ENCODE assay signal across 8 cellular contexts in the genomic region with DNA sequence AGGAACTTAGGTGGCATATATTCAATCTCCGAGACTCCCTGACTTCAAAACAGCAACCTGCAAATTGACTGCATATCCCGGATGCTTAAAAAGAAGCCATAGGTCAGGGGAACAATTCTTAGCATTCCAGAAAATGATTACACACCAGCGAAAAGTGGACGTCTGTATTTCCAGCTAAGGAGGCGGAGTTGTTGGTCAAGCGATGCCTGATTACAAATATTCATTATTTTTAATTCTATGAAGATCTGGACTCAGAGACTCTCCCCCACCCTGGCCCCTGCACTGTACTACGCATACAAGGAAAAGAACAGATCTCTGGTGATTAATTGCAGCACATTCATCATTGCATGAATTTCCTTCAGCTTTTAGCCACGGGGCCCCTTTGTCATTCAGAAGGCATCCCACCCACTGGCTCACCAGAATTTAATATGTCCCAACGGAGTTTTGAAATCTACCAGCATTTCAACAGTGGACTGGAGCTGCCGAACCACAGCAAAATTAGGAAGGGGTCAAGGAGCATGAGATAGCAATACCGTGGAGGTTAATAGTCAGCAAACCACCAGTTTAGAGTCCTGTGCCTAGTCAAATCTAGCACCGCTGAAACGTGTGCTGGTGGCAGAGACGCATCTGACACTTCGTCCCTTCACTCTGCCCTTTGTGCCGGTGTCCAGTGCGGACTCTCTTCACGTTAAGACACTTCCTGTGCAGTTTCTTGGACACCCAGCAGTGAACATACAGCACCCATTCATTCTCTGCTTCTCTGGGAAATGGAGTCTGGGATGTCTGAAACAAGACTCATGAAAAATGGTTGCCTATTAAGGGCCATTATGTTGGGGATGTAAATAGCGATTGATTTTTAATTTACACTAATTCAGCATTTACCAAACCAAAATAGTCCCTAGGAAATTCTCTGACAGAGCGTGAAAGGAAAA. TPM values are rescaled to one million over a fixed set of nuclear protein-coding genes. Genes with fewer than 3 reads are reported as not detected.
A peak's percentile ranks its signal among the peaks of the same experiment; 100 is the strongest.
DNase-seq lines count a peak whose midpoint lies in the region; FAIRE-seq and TF ChIP-seq lines count a peak whose summit lies in the region.
"Not testable (repeated sequence)": the region's sequence is repeated elsewhere in the genome, so short reads cannot be mapped to it uniquely, and the experiment has no call there.

No MANE protein-coding gene starts in this region.

- not testable (repeated sequence) for H3K79me1 ChIP-seq in mesenchymal stem cell (replicated peaks; ENCODE audit: low read length, poor library complexity, severe bottlenecking)

- not testable (repeated sequence) for H3K9me1 ChIP-seq in endothelial cell of umbilical vein (replicated peaks; ENCODE audit: control insufficient read depth, extremely low read depth, insufficient read depth, low read length)

- H3K79me2 ChIP-seq in endothelial cell of umbilical vein (ENCODE audit: control insufficient read depth, insufficient read depth, low read length): not testable (repeated sequence)

- POLR2A ChIA-PET in endothelial cell of umbilical vein (lab: Charles Lee): not testable (repeated sequence)

- CTCF ChIA-PET in endothelial cell of umbilical vein (lab: Charles Lee): interaction anchor here (1.6 kb wide), 1 partner anchor 53 kb away, joined by 6 read pairs; no protein-coding TSS in a partner anchor

- H2AK5ac ChIP-seq in mesenchymal stem cell (ENCODE audit: low read length, severe bottlenecking): not testable (repeated sequence)

- not testable (repeated sequence) for H2AFZ ChIP-seq in endothelial cell of umbilical vein (ENCODE audit: low read depth, low read length); mesenchymal stem cell (ENCODE audit: low read depth, low read length)

- TF ChIP-seq CTCF in astrocyte of the cerebellum (IDR thresholded peaks at IDR 0.05; ENCODE audit: low read depth, low read length, missing control alignments); endothelial cell of umbilical vein (IDR thresholded peaks at IDR 0.05; ENCODE audit: extremely low read depth in 1 of 2, insufficient read depth in 1 of 2, low read depth in 1 of 2, low read length in 2 of 2); cardiac muscle cell (IDR thresholded peaks at IDR 0.05; ENCODE audit: low read depth, low read length): not testable (repeated sequence)

- H2BK15ac ChIP-seq in mesenchymal stem cell (ENCODE audit: low read depth, poor library complexity, severe bottlenecking): not testable (repeated sequence)

- TF ChIP-seq RAD21 in Ishikawa (IDR thresholded peaks at IDR 0.05; ENCODE audit: low read depth): not testable (repeated sequence)

- not testable (repeated sequence) for H3K36me3 ChIP-seq in endothelial cell of umbilical vein (ENCODE audit: control insufficient read depth in 2 of 2, extremely low read depth in 1 of 2, insufficient read depth in 2 of 2, low read length in 2 of 2); cardiac muscle cell; rectal smooth muscle tissue (ENCODE audit: control insufficient read depth, insufficient read depth, low read length)
- H3K36me3 ChIP-seq in mesenchymal stem cell (ENCODE audit: control insufficient read depth in 1 of 2, insufficient read depth in 2 of 2, low read depth in 1 of 2, low read length in 2 of 2): peaks cover 0 to 19% of the 10 kb centered on the region in 2 experiments

- DNase-seq in EH (ENCODE audit: low read depth) (peak; percentile 58), astrocyte of the cerebellum (ENCODE audit: low read depth) (peak; percentile 31), cardiac muscle cell (ENCODE audit: low read depth in 1 of 2, low spot score in 1 of 2) (peak in 1 of 2 donors; percentile 71), mesenchymal stem cell (peak; percentile 46)
- not testable (repeated sequence) for DNase-seq in endothelial cell of umbilical vein (ENCODE audit: low read depth, low spot score); urothelium cell line (ENCODE audit: low spot score)

- H3K14ac ChIP-seq in mesenchymal stem cell (ENCODE audit: low read length in 2 of 2): not testable (repeated sequence)

- BruUV-seq in endothelial cell of umbilical vein (replicated peaks; lab: Mats Ljungman, UMichigan): not testable (repeated sequence)

- not testable (repeated sequence) for H3K18ac ChIP-seq in mesenchymal stem cell (ENCODE audit: low read depth in 1 of 2, low read length in 2 of 2)

- peak; percentile 83 for FAIRE-seq in endothelial cell of umbilical vein (lab: Jason Lieb, UNC)
- peak; percentile 73 for FAIRE-seq in urothelium cell line (lab: Jason Lieb, UNC)

- H3K4me3 ChIP-seq in astrocyte of the cerebellum (ENCODE audit: low read depth, low read length); endothelial cell of umbilical vein (replicated peaks in 1 of 3; ENCODE audit: insufficient read depth in 1 of 3, low read depth in 1 of 3, low read length in 3 of 3); cardiac muscle cell; mesenchymal stem cell (ENCODE audit: insufficient read depth in 1 of 2, low read depth in 1 of 2, low read length in 2 of 2); rectal smooth muscle tissue (ENCODE audit: low read length): not testable (repeated sequence)

- not testable (repeated sequence) for H4K8ac ChIP-seq in mesenchymal stem cell (ENCODE audit: low read length)

- not testable (repeated sequence) for H3K23ac ChIP-seq in mesenchymal stem cell (ENCODE audit: low read length in 2 of 2)

- H3K27me3 ChIP-seq in endothelial cell of umbilical vein (ENCODE audit: control insufficient read depth in 2 of 2, insufficient read depth in 2 of 2, low read length in 2 of 2); cardiac muscle cell; mesenchymal stem cell (ENCODE audit: control insufficient read depth in 1 of 2, insufficient read depth in 1 of 2, low read length in 2 of 2); rectal smooth muscle tissue (ENCODE audit: control insufficient read depth, insufficient read depth, low read length): not testable (repeated sequence)

- dilution Hi-C loops in endothelial cell of umbilical vein (cut with MboI; ENCODE audit: extremely low pct_ligation_motif_present, low sequenced_read_pairs): not testable (repeated sequence)

- not testable (repeated sequence) for H2BK120ac ChIP-seq in mesenchymal stem cell (ENCODE audit: low read depth, low read length)

- TF ChIP-seq POLR2A in endothelial cell of umbilical vein (IDR thresholded peaks at IDR 0.05; ENCODE audit: low read depth, low read length): not testable (repeated sequence)

- H3K9ac ChIP-seq in endothelial cell of umbilical vein (replicated peaks; ENCODE audit: extremely low read depth, insufficient read depth, low read length); rectal smooth muscle tissue (ENCODE audit: low read length): not testable (repeated sequence)
- H3K9ac ChIP-seq in mesenchymal stem cell (ENCODE audit: low read length): peak overlapping the region; percentile 41

- H2BK12ac ChIP-seq in mesenchymal stem cell (ENCODE audit: low read length in 2 of 2): peak overlapping the region in 1 of 2 experiments; percentile 95

- not testable (repeated sequence) for H3K9me3 ChIP-seq in endothelial cell of umbilical vein (replicated peaks; ENCODE audit: control insufficient read depth, insufficient read depth, low read length); cardiac muscle cell (ENCODE audit: low read depth); mesenchymal stem cell (ENCODE audit: control insufficient read depth, low read length)

- not testable (repeated sequence) for TF ChIP-seq EP300 in Ishikawa (IDR thresholded peaks at IDR 0.05; ENCODE audit: borderline replicate concordance)

- not testable (repeated sequence) for H2BK5ac ChIP-seq in mesenchymal stem cell (ENCODE audit: low read depth, low read length, poor library complexity, severe bottlenecking)

- intact Hi-C loops in endothelial cell of umbilical vein (cut with micrococcal nuclease): not testable (repeated sequence)

- in situ Hi-C loops in astrocyte of the cerebellum (cut with HindIII; ENCODE audit: low sequenced_read_pairs): not testable (repeated sequence)

- not testable (repeated sequence) for H3K4ac ChIP-seq in mesenchymal stem cell (ENCODE audit: low read depth in 1 of 2, low read length in 2 of 2)

- H3K4me2 ChIP-seq in endothelial cell of umbilical vein (ENCODE audit: insufficient read depth, low read length); mesenchymal stem cell (ENCODE audit: low read length, poor library complexity, severe bottlenecking): not testable (repeated sequence)

- H3K4me1 ChIP-seq in endothelial cell of umbilical vein (ENCODE audit: control insufficient read depth, extremely low read depth, insufficient read depth, low read length) (peaks cover 26% of the 10 kb centered on the region), cardiac muscle cell (ENCODE audit: low read depth) (peaks cover 39% of the 10 kb centered on the region), mesenchymal stem cell (ENCODE audit: control insufficient read depth, insufficient read depth, low read depth, low read length) (peaks cover 31% of the 10 kb centered on the region), rectal smooth muscle tissue (ENCODE audit: control insufficient read depth, insufficient read depth, low read length) (peaks cover 38% of the 10 kb centered on the region)

- not testable (repeated sequence) for H4K91ac ChIP-seq in mesenchymal stem cell (ENCODE audit: low read length)

- not testable (repeated sequence) for H4K20me1 ChIP-seq in endothelial cell of umbilical vein (replicated peaks; ENCODE audit: control insufficient read depth, extremely low read depth, insufficient read depth, low read length)

- H3K27ac ChIP-seq in endothelial cell of umbilical vein (ENCODE audit: insufficient read depth, low read depth, low read length) (peak overlapping the region; percentile 25), cardiac muscle cell (peak overlapping the region; percentile 68), mesenchymal stem cell (ENCODE audit: low read length, poor library complexity, severe bottlenecking) (peak overlapping the region; percentile 52), rectal smooth muscle tissue (ENCODE audit: low read depth, low read length) (peak overlapping the region; percentile 73)

- 44% methylated on average over 11 of the region's 20 CpGs for WGBS in mesenchymal stem cell

RNA-seq across cellular contexts. Expression of gene SVIL, which starts 46.8 kb away (rescaled TPM):
- 70.7 and 85.1 TPM in 2 replicates for total RNA-seq in endothelial cell of umbilical vein
- 11.5 and 22.6 TPM in 2 replicates for polyA plus RNA-seq in endothelial cell of umbilical vein
- 17.7 and 19.2 TPM in 2 replicates for polyA plus RNA-seq in endothelial cell of umbilical vein (2011; cell fraction: cytosol; rRNA removed)
- polyA plus RNA-seq in endothelial cell of umbilical vein (2011; cell fraction: nucleus; rRNA removed): 87.3 and 95.1 TPM in 2 replicates
- 62.1 and 77.9 TPM in 2 replicates for polyA plus RNA-seq in endothelial cell of umbilical vein (2012)
- 63.0 and 95.0 TPM in 2 replicates for polyA minus RNA-seq in endothelial cell of umbilical vein
- polyA minus RNA-seq in endothelial cell of umbilical vein (2011; cell fraction: cytosol; rRNA and poly(A)+ RNA removed): 9.1 TPM
- 106 and 130 TPM in 2 replicates for polyA minus RNA-seq in endothelial cell of umbilical vein (2011; cell fraction: nucleus; rRNA and poly(A)+ RNA removed)
- 244 and 412 TPM in 2 replicates for total RNA-seq in cardiac muscle cell
- 252 and 258 TPM in 2 replicates for polyA plus RNA-seq in cardiac muscle cell
- 67.9 TPM for polyA plus RNA-seq in mesenchymal stem cell (2013, experiment 1 of 2)
- polyA plus RNA-seq in mesenchymal stem cell (2013, experiment 2 of 2): 64.2 TPM
